ENCODE assay signal across 8 cellular contexts in genomic region chr2:190533175-190533967, GRCh38. TPM values are rescaled to one million over a fixed set of nuclear protein-coding genes. Genes with fewer than 3 reads are reported as not detected.
DNase-seq lines count a peak whose midpoint lies in the region; ATAC-seq lines count a peak whose summit lies in the region.

No MANE protein-coding gene starts in this region.

- peaks cover 6% of the 10 kb centered on the region for H3K4me1 ChIP-seq in right cardiac atrium (ENCODE audit: control insufficient read depth, insufficient read depth, low read length)

- DNase-seq in activated T-cell treated with anti-CD3 and anti-CD28 coated beads for 4 hours (peak; percentile 31), right cardiac atrium (peak in 2 of 3 donors; percentile 14 to 63), NCI-H187 (lab: John Stamatoyannopoulos, UW) (no peak), NAMALWA (ENCODE audit: low spot score) (no peak), SIG-M5 (lab: John Stamatoyannopoulos, UW) (no peak)
- no peak for DNase-seq in activated T-cell treated with anti-CD3 and anti-CD28 coated beads, Interleukin-2, amount 50 U/mL, for 48 hours
- no peak for DNase-seq in activated CD4-positive, alpha-beta memory T cell treated with anti-CD3 and anti-CD28 coated beads for 36 hours
- DNase-seq in stimulated activated naive B cell treated with anti-CD40 and anti-IgM and Interleukin-4, amounts not matched to agents 10 μg/mL and 1 μg/mL and 100 μg/mL, for 72 hours: no peak

- peaks cover 66% of the 10 kb centered on the region for H3K4me1 Mint-ChIP-seq in activated CD4-positive, alpha-beta memory T cell treated with anti-CD3 and anti-CD28 coated beads for 36 hours (ENCODE audit: low read depth)
- peaks cover 34 to 56% of the 10 kb centered on the region in 2 donors for H3K4me1 Mint-ChIP-seq in stimulated activated naive B cell treated with anti-CD40 and anti-IgM and Interleukin-4, amounts not matched to agents 10 μg/mL and 1 μg/mL and 100 μg/mL, for 72 hours

- H3K27me3 ChIP-seq in right cardiac atrium (ENCODE audit: control insufficient read depth, insufficient read depth): no peaks in the 10 kb centered on the region

- intact Hi-C loops in activated CD4-positive, alpha-beta memory T cell treated with anti-CD3 and anti-CD28 coated beads for 36 hours (cut with micrococcal nuclease): loop anchor here (1.0 to 5.0 kb wide), 7 partner anchors 259 to 1091 kb away; partner anchors contain the start of genes ASNSD1, GLS, ORMDL1 and OSGEPL1
- intact Hi-C loops in right cardiac atrium (cut with DNase I): loop anchor here in 3 of 4 donors (5.0 to 10.0 kb wide), 3 partner anchors 104 to 121 kb away; partner anchors contain the start of gene NAB1 (in 1 of the 3)

- H3K9me3 ChIP-seq in right cardiac atrium (ENCODE audit: control insufficient read depth, low read length): no peaks in the 10 kb centered on the region

- H3K27ac Mint-ChIP-seq in activated CD4-positive, alpha-beta memory T cell treated with anti-CD3 and anti-CD28 coated beads for 36 hours: peak overlapping the region; percentile 99
- H3K27ac Mint-ChIP-seq in stimulated activated naive B cell treated with anti-CD40 and anti-IgM and Interleukin-4, amounts not matched to agents 10 μg/mL and 1 μg/mL and 100 μg/mL, for 72 hours: peak overlapping the region; percentile 98

- peak overlapping the region; percentile 95 for H3K4me3 Mint-ChIP-seq in activated CD4-positive, alpha-beta memory T cell treated with anti-CD3 and anti-CD28 coated beads for 36 hours
- peak overlapping the region; percentile 91 for H3K4me3 Mint-ChIP-seq in stimulated activated naive B cell treated with anti-CD40 and anti-IgM and Interleukin-4, amounts not matched to agents 10 μg/mL and 1 μg/mL and 100 μg/mL, for 72 hours

- H3K4me3 ChIP-seq in right cardiac atrium (ENCODE audit: low read length): peak overlapping the region; percentile 60

- 51% methylated on average over 10 of the region's 10 CpGs for WGBS in right cardiac atrium

- H3K36me3 Mint-ChIP-seq in activated CD4-positive, alpha-beta memory T cell treated with anti-CD3 and anti-CD28 coated beads for 36 hours: peaks cover 31% of the 10 kb centered on the region
- H3K36me3 Mint-ChIP-seq in stimulated activated naive B cell treated with anti-CD40 and anti-IgM and Interleukin-4, amounts not matched to agents 10 μg/mL and 1 μg/mL and 100 μg/mL, for 72 hours: peaks cover 13 to 17% of the 10 kb centered on the region in 2 donors

- H3K27me3 Mint-ChIP-seq in activated CD4-positive, alpha-beta memory T cell treated with anti-CD3 and anti-CD28 coated beads for 36 hours: no peaks in the 10 kb centered on the region
- H3K27me3 Mint-ChIP-seq in stimulated activated naive B cell treated with anti-CD40 and anti-IgM and Interleukin-4, amounts not matched to agents 10 μg/mL and 1 μg/mL and 100 μg/mL, for 72 hours: no peaks in the 10 kb centered on the region

- H3K9me3 Mint-ChIP-seq in activated CD4-positive, alpha-beta memory T cell treated with anti-CD3 and anti-CD28 coated beads for 36 hours: peaks cover 24% of the 10 kb centered on the region
- no peaks in the 10 kb centered on the region for H3K9me3 Mint-ChIP-seq in stimulated activated naive B cell treated with anti-CD40 and anti-IgM and Interleukin-4, amounts not matched to agents 10 μg/mL and 1 μg/mL and 100 μg/mL, for 72 hours

- CTCF ChIA-PET in activated CD4-positive, alpha-beta memory T cell treated with anti-CD3 and anti-CD28 coated beads for 36 hours (lab: Charles Lee): interaction anchor here (0.6 to 3.5 kb wide), 5 partner anchors 144 to 267 kb away, joined by 3 to 16 read pairs (median 3); no protein-coding TSS in a partner anchor

- peak overlapping the region; percentile 75 for H3K27ac ChIP-seq in right cardiac atrium (ENCODE audit: low read length)

- peak in 1 of 2 donors; percentile 1 for ATAC-seq in right cardiac atrium
- ATAC-seq in stimulated activated naive B cell treated with anti-CD40 and anti-IgM and Interleukin-4, amounts not matched to agents 10 μg/mL and 1 μg/mL and 100 μg/mL, for 72 hours (replicated peaks): no peak

- POLR2A ChIA-PET in activated CD4-positive, alpha-beta memory T cell treated with anti-CD3 and anti-CD28 coated beads for 36 hours (lab: Charles Lee): interaction anchor here (0.6 to 1.8 kb wide), 9 partner anchors 18 to 187 kb away, joined by 3 to 11 read pairs (median 3); partner anchors contain the start of gene MFSD6

RNA-seq across cellular contexts. Expression of gene NEMP2, which starts 1.2 kb away (rescaled TPM):
- total RNA-seq in activated CD4-positive, alpha-beta memory T cell treated with anti-CD3 and anti-CD28 coated beads for 36 hours: 10 to 100 TPM; 28.8 to 30.0 TPM
- total RNA-seq in right cardiac atrium: 1 to 10 TPM; 3.7 to 8.9 (median 6.2) TPM
- 0.84 TPM for polyA plus RNA-seq in right cardiac atrium

Comparison
In these comparisons a context has a peak if more than half of its experiments do, and no peak if none do; other contexts are left out.
1. DNase-seq: peak in activated T-cell treated with anti-CD3 and anti-CD28 coated beads for 4 hours (single experiment) and right cardiac atrium (2 of 3); none in activated T-cell treated with anti-CD3 and anti-CD28 coated beads, Interleukin-2, amount 50 U/mL, for 48 hours (0 of 2), activated CD4-positive, alpha-beta memory T cell treated with anti-CD3 and anti-CD28 coated beads for 36 hours (single experiment), stimulated activated naive B cell treated with anti-CD40 and anti-IgM and Interleukin-4, amounts not matched to agents 10 μg/mL and 1 μg/mL and 100 μg/mL, for 72 hours (single experiment), NCI-H187 (0 of 2), NAMALWA (single experiment) and SIG-M5 (single experiment).